Comparison of ENCODE assay signal across 1 cellular context in the genomic region with DNA sequence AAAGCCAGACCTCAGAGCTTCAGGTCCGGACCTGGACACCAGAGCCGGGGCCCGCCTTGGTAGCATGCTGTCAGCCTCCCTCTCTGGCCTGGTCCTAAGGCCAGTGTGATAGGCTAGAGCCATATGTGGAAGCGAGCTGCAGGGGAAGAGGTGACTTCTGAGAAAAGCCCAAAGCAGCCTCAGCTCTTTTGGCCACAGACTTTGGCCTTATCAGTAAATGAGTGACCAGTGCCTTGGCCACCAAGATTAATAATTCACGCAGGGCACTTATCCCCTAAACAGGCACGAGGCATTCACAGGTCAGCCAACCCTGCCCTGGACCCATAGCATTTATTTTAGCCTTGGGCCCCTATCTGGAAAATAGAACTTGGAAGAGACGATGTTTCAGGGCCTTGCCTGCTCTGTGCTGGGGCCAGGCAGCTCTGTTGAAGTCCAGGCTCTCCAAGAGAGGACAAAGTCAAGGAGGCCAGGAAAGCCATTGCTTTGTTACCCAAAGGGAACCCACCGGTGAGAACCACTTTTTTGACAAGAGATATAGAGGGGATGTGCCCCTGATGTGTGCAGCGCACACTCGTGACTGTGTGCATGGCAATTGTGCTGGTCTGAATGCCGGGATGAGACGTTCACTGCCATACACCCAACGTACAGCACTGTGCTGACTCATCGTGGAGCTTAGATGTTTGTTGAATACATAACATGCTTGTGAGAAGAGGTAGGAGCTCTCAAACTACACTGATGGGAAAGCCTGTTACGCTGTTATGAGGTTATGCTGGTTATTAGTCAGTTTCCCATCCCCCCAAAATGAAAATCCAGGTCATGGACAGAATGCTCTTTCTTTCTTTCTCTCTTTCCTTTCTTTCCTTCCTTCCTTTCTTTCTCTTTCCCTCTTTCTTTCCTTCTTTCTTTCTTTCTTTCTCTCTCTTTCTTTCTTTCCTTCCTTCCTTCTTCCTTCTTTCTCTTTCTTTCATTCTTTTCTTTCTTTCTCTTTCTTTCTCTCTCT.
TF ChIP-seq lines count a peak whose summit lies in the region.

No MANE protein-coding gene starts in this region.

TF ChIP-seq in HepG2, 621 proteins besides CTCF, POLR2A, EP300 and RAD21 (continued from another document and continues in another):
- 0 out of 2 replicates have a peak, but pooled peaks have one; percentile 56 for TF ChIP-seq ZNF784 (CRISPR knock-in tag; IDR thresholded peaks at IDR 0.05; ENCODE audit: borderline replicate concordance)
- no peak for TF ChIP-seq ZNF20 (CRISPR knock-in tag; IDR thresholded peaks at IDR 0.05)
- no peak for TF ChIP-seq MTA3 (CRISPR knock-in tag; IDR thresholded peaks at IDR 0.05)
- no peak for TF ChIP-seq ZNF510 (CRISPR knock-in tag; IDR thresholded peaks at IDR 0.05; ENCODE audit: low read depth)
- peak; percentile 85 for TF ChIP-seq ZNF350 (CRISPR knock-in tag; IDR thresholded peaks at IDR 0.05; ENCODE audit: borderline replicate concordance, low read depth)
- peak; percentile 19; the same call in 1 of the 2 replicates for TF ChIP-seq NRL (CRISPR knock-in tag; IDR thresholded peaks at IDR 0.05; ENCODE audit: borderline replicate concordance)
- TF ChIP-seq MAFF (IDR thresholded peaks at IDR 0.05; ENCODE audit: low read depth, low read length) = peak; percentile 84
- TF ChIP-seq TRIM24 (CRISPR knock-in tag; IDR thresholded peaks at IDR 0.05) = no peak
- no peak for TF ChIP-seq ZNF567 (CRISPR knock-in tag; IDR thresholded peaks at IDR 0.05; ENCODE audit: borderline replicate concordance)
- peak; percentile 54; the same call in 1 of the 2 replicates for TF ChIP-seq SAFB2 (CRISPR knock-in tag; IDR thresholded peaks at IDR 0.05; ENCODE audit: borderline replicate concordance, low read depth)
- peak; percentile 76; the same call in 1 of the 2 replicates for TF ChIP-seq ZBTB43 (CRISPR knock-in tag; conservative IDR thresholded peaks at IDR 0.05)
- TF ChIP-seq ZNF274 (CRISPR knock-in tag; IDR thresholded peaks at IDR 0.05) = peak; percentile 63; the same call in 1 of the 2 replicates
- TF ChIP-seq MBNL3 (CRISPR knock-in tag; conservative IDR thresholded peaks at IDR 0.05) = no peak
- TF ChIP-seq ZNF720 (CRISPR knock-in tag; IDR thresholded peaks at IDR 0.05) = no peak
- TF ChIP-seq, protein P1, sequence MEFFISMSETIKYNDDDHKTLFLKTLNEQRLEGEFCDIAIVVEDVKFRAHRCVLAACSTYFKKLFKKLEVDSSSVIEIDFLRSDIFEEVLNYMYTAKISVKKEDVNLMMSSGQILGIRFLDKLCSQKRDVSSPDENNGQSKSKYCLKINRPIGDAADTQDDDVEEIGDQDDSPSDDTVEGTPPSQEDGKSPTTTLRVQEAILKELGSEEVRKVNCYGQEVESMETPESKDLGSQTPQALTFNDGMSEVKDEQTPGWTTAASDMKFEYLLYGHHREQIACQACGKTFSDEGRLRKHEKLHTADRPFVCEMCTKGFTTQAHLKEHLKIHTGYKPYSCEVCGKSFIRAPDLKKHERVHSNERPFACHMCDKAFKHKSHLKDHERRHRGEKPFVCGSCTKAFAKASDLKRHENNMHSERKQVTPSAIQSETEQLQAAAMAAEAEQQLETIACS (CRISPR knock-in tag; IDR thresholded peaks at IDR 0.05) = no peak
- TF ChIP-seq TAF1 (CRISPR knock-in tag; IDR thresholded peaks at IDR 0.05) = peak; percentile 96
- TF ChIP-seq YY1 (IDR thresholded peaks at IDR 0.05; ENCODE audit: insufficient read depth, insufficient replicate concordance, low read depth, low read length) = peak; percentile 22
- TF ChIP-seq ZNF776 (CRISPR knock-in tag; IDR thresholded peaks at IDR 0.05) = no peak
- TF ChIP-seq ZNF580 (CRISPR knock-in tag; IDR thresholded peaks at IDR 0.05; ENCODE audit: borderline replicate concordance, low read depth) = no peak
- TF ChIP-seq, protein P2, sequence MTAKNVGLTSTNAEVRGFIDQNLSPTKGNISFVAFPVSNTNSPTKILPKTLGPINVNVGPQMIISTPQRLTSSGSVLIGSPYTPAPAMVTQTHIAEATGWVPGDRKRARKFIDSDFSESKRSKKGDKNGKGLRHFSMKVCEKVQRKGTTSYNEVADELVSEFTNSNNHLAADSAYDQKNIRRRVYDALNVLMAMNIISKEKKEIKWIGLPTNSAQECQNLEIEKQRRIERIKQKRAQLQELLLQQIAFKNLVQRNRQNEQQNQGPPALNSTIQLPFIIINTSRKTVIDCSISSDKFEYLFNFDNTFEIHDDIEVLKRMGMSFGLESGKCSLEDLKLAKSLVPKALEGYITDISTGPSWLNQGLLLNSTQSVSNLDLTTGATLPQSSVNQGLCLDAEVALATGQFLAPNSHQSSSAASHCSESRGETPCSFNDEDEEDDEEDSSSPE (CRISPR knock-in tag; IDR thresholded peaks at IDR 0.05) = peak; percentile 67
- TF ChIP-seq MEIS2 (CRISPR knock-in tag; IDR thresholded peaks at IDR 0.05) = peak; percentile 62; the same call in 1 of the 2 replicates
- TF ChIP-seq ZNF703 (CRISPR knock-in tag; IDR thresholded peaks at IDR 0.05; ENCODE audit: borderline replicate concordance) = no peak
- no peak; the same call in 1 of the 2 replicates for TF ChIP-seq ZFP1 (CRISPR knock-in tag; IDR thresholded peaks at IDR 0.05)
- peak; percentile 85; the same call in 1 of the 2 replicates for TF ChIP-seq CREB3 (CRISPR knock-in tag; IDR thresholded peaks at IDR 0.05)
- TF ChIP-seq KLF9 (CRISPR knock-in tag; IDR thresholded peaks at IDR 0.05; ENCODE audit: low read depth) = 0 out of 2 replicates have a peak, but pooled peaks have one; percentile 4
- TF ChIP-seq SALL1 (CRISPR knock-in tag; IDR thresholded peaks at IDR 0.05) = peak; percentile 74
- TF ChIP-seq NONO (IDR thresholded peaks at IDR 0.05) = no peak
- TF ChIP-seq NONO (CRISPR knock-in tag; conservative IDR thresholded peaks at IDR 0.05) = peak; percentile 83
- peak; percentile 83; the same call in 1 of the 2 replicates for TF ChIP-seq SATB2 (CRISPR knock-in tag; IDR thresholded peaks at IDR 0.05)
- TF ChIP-seq FOXP1 (IDR thresholded peaks at IDR 0.05) = 0 out of 2 replicates have a peak, but pooled peaks have one; percentile 25
- TF ChIP-seq FOXP1 (CRISPR knock-in tag; IDR thresholded peaks at IDR 0.05) = no peak
- no peak for TF ChIP-seq ZNF121 (CRISPR knock-in tag; IDR thresholded peaks at IDR 0.05)
- peak; percentile 54; the same call in 1 of the 2 replicates for TF ChIP-seq SOX5 (CRISPR knock-in tag; IDR thresholded peaks at IDR 0.05; ENCODE audit: borderline replicate concordance)
- no peak; the same call in 1 of the 2 replicates for TF ChIP-seq SMC3 (IDR thresholded peaks at IDR 0.05; ENCODE audit: low read length)
- 0 out of 2 replicates have a peak, but pooled peaks have one; percentile 30 for TF ChIP-seq KDM6A (CRISPR knock-in tag; IDR thresholded peaks at IDR 0.05; ENCODE audit: low read depth)
- TF ChIP-seq, protein P3, sequence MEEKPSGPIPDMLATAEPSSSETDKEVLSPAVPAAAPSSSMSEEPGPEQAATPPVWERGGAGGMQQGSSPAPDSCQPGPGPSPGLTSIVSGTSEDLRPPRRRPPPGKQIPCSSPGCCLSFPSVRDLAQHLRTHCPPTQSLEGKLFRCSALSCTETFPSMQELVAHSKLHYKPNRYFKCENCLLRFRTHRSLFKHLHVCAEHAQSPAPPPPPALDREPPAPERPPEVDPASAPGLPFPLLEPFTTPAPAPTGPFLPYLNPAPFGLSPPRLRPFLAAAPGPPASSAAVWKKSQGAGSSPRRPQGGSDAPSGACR (CRISPR knock-in tag; IDR thresholded peaks at IDR 0.05) = 0 out of 2 replicates have a peak, but pooled peaks have one; percentile 71
- TF ChIP-seq TBX2 (CRISPR knock-in tag; IDR thresholded peaks at IDR 0.05; ENCODE audit: borderline replicate concordance) = peak; percentile 69
- no peak for TF ChIP-seq ZNF597 (CRISPR knock-in tag; IDR thresholded peaks at IDR 0.05)
- TF ChIP-seq ZNF788 (CRISPR knock-in tag; IDR thresholded peaks at IDR 0.05; ENCODE audit: borderline replicate concordance) = peak; percentile 64; the same call in 1 of the 2 replicates
- peak; percentile 58 for TF ChIP-seq HDAC2 (CRISPR knock-in tag; IDR thresholded peaks at IDR 0.05)
- TF ChIP-seq ZNF558 (CRISPR knock-in tag; IDR thresholded peaks at IDR 0.05; ENCODE audit: borderline replicate concordance) = peak; percentile 58; the same call in 1 of the 2 replicates
- no peak for TF ChIP-seq ZBTB8A (CRISPR knock-in tag; IDR thresholded peaks at IDR 0.05; ENCODE audit: borderline replicate concordance, low read depth)
- TF ChIP-seq ZNF710 (CRISPR knock-in tag; IDR thresholded peaks at IDR 0.05; ENCODE audit: borderline replicate concordance) = peak; percentile 74; the same call in 1 of the 2 replicates
- peak; percentile 72 for TF ChIP-seq ZBED4 (CRISPR knock-in tag; IDR thresholded peaks at IDR 0.05; ENCODE audit: borderline replicate concordance)
- no peak for TF ChIP-seq TBL1XR1 (IDR thresholded peaks at IDR 0.05; ENCODE audit: borderline replicate concordance, low read length, partially characterized antibody)
